Comparison of ENCODE assay signal across 9 cellular contexts in the genomic region with DNA sequence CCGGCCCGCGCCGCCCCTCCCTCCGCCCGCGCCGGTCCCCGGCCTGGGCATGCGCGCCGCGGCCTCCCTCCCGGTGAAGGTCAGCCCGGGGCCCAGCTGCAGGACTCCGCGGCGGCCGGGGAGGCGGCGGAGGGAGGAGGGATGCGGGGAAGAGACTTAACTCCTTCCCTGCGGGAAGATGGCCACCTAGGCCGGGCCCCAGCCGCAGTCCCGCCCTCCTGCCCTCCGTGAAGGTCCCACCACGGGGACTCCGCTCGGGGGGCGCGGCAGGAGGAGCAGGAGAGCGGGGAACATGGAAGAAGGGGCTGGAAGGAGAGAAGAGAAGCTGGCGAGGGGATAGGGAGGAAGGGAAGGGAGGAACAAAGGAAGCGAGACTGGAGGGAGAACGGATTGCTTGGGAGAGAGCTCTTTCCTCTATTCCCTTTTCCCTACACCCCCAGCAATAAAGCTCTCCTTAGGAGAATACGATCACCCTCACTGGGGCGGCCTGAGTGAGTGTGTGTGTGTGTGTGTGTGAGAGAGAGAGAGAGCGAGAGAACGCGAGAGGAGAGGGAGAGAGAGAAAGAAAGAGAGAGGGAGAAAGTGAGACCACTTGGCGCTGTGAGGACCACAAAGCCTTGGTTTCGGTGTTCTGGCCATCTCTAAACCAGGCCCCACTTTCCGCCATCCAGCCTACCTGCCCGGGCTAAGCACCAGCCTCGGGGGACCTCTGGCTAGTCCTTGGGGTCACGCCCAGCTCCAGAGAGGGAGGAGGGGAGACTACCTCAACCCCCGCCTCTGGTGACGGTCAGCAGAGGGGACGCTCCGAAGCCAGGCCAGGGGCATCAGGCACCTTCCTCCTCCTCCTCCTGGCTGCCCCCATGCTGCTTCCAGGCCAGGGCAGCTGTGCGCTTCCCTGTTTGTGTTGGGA. TPM values are rescaled to one million over a fixed set of nuclear protein-coding genes. Genes with fewer than 3 reads are reported as not detected.
DNase-seq lines count a peak whose midpoint lies in the region; ATAC-seq and TF ChIP-seq lines count a peak whose summit lies in the region.
"Had no signal": no experiment of that assay in that cellular context is flagged by ENCODE, and none has a peak within 500 bp of the region (broad histone marks: within the 10 kb centered on the region; RNA-seq: fewer than 3 reads in every experiment).

No MANE protein-coding gene starts in this region.

- H3K4me1 ChIP-seq in left lung = peaks cover 10 to 52% of the 10 kb centered on the region in 2 donors

- H3K27me3 ChIP-seq in left lung = peaks cover 0 to 80% of the 10 kb centered on the region in 2 donors

- H3K4me3 ChIP-seq in coronary artery (peak overlapping the region; percentile 94), left lung (peak overlapping the region; percentile 46 to 53)

- H3K36me3 Mint-ChIP-seq in stimulated activated naive CD8-positive, alpha-beta T cell treated with anti-CD3 and anti-CD28 coated beads, Interleukin-15, Interleukin-2, amounts not matched to agents 100 ng/mL and 50 ng/mL, for 24 hours (ENCODE audit: low read depth) = no peaks in the 10 kb centered on the region

- H3K4me3 Mint-ChIP-seq in stimulated activated naive CD8-positive, alpha-beta T cell treated with anti-CD3 and anti-CD28 coated beads, Interleukin-15, Interleukin-2, amounts not matched to agents 100 ng/mL and 50 ng/mL, for 24 hours = peak overlapping the region; percentile 45

- H3K36me3 ChIP-seq in left lung = no peaks in the 10 kb centered on the region

- TF ChIP-seq CTCF in coronary artery (IDR thresholded peaks at IDR 0.05) (no peak), left lung (IDR thresholded peaks at IDR 0.05) (no peak)

- peaks cover 27% of the 10 kb centered on the region for H3K4me1 Mint-ChIP-seq in stimulated activated naive CD8-positive, alpha-beta T cell treated with anti-CD3 and anti-CD28 coated beads, Interleukin-15, Interleukin-2, amounts not matched to agents 100 ng/mL and 50 ng/mL, for 24 hours (ENCODE audit: low read depth)

- H3K9me3 Mint-ChIP-seq in stimulated activated naive CD8-positive, alpha-beta T cell treated with anti-CD3 and anti-CD28 coated beads, Interleukin-15, Interleukin-2, amounts not matched to agents 100 ng/mL and 50 ng/mL, for 24 hours = no peaks in the 10 kb centered on the region

- H3K27ac ChIP-seq in coronary artery (peak overlapping the region; percentile 97 to 99), left lung (peak overlapping the region; percentile 61 to 90)

- H3K27ac Mint-ChIP-seq in stimulated activated naive CD8-positive, alpha-beta T cell treated with anti-CD3 and anti-CD28 coated beads, Interleukin-15, Interleukin-2, amounts not matched to agents 100 ng/mL and 50 ng/mL, for 24 hours = no peak overlapping the region

- peak; percentile 73 for DNase-seq in EH (ENCODE audit: low read depth)
- DNase-seq in NCI-H226 = peak; percentile 9
- DNase-seq in coronary artery (ENCODE audit: low spot score) = no peak
- DNase-seq in left lung = peak; percentile 67 to 72
- no peak for DNase-seq in OCI-M1 (lab: John Stamatoyannopoulos, UW)
- DNase-seq in HPDE6-E6E7 (ENCODE audit: extremely low spot score) = no peak

- H3K9me3 ChIP-seq in left lung = no peaks in the 10 kb centered on the region

- peaks cover 38% of the 10 kb centered on the region for H3K27me3 Mint-ChIP-seq in stimulated activated naive CD8-positive, alpha-beta T cell treated with anti-CD3 and anti-CD28 coated beads, Interleukin-15, Interleukin-2, amounts not matched to agents 100 ng/mL and 50 ng/mL, for 24 hours

- peak; percentile 62 for ATAC-seq in left lung
- no peak for ATAC-seq in GM18502 (IDR thresholded peaks at IDR 0.05; ENCODE audit: poor library complexity, unreplicated experiment)

- intact Hi-C loops in left lung (cut with DNase I) = no loop called here

RNA-seq across cellular contexts. Expression of gene SMARCD3, which starts 3.7 kb away (rescaled TPM):
- 10 to 100 TPM; 45.5 to 49.4 TPM for total RNA-seq in left lung

RNA-seq across cellular contexts. Expression of gene CHPF2, which starts 19.9 kb away (rescaled TPM):
- 10 to 100 TPM; 44.0 to 53.8 TPM for total RNA-seq in left lung

RNA-seq across cellular contexts. Expression of gene ABCF2, which starts 25.2 kb away (rescaled TPM):
- 10 to 100 TPM; 27.1 to 40.6 TPM for total RNA-seq in left lung

RNA-seq across cellular contexts. Expression of gene H2BK1, which starts 41.9 kb away (rescaled TPM):
- total RNA-seq in left lung = not detected
- total RNA-seq: subcutaneous adipose tissue had no signal

Comparison
In these comparisons a context has a peak if more than half of its experiments do, and no peak if none do; other contexts are left out.
1. DNase-seq: peak in EH (single experiment), NCI-H226 (single experiment) and left lung (2 of 2); none in coronary artery (single experiment), OCI-M1 (single experiment) and HPDE6-E6E7 (single experiment).